21 cellular contexts compared by ENCODE assay signal in the genomic region with DNA sequence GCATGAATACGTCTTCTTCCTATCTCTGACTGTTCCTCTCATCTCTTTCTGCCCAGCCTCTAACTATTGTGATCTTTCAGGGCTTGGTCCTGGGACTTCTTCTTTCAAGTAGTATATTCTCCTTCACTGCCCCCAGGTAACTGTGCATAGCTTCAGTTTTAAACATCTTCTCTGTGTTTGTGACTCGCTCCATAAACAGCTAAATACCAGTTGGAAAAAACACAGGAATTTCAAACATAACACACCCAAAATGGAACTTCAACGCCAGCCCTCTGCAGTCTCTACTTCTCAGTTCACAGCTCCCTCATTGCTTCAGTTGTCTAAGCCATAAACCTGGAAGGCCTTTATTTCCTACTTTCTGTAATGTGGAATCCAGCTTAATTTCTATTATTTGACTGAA. TPM values are rescaled to one million over a fixed set of nuclear protein-coding genes. Genes with fewer than 3 reads are reported as not detected.
DNase-seq lines count a peak whose midpoint lies in the region; ATAC-seq and TF ChIP-seq lines count a peak whose summit lies in the region.
"Had no signal": no experiment of that assay in that cellular context is flagged by ENCODE, and none has a peak within 500 bp of the region (broad histone marks: within the 10 kb centered on the region; RNA-seq: fewer than 3 reads in every experiment).

No MANE protein-coding gene starts in this region.

- H3K27ac ChIP-seq in HCT116 (ENCODE audit: low read depth, low read length) (peak overlapping the region; percentile 5; the same call in 1 of the 2 replicates), RWPE2 (ENCODE audit: poor library complexity, severe bottlenecking) (peak overlapping the region; percentile 23), foreskin keratinocyte (no peak overlapping the region)

- H3K27me3 ChIP-seq in HCT116 (ENCODE audit: insufficient read depth, low read length) (no peaks in the 10 kb centered on the region), RWPE2 (ENCODE audit: insufficient read depth, poor library complexity, severe bottlenecking) (no peaks in the 10 kb centered on the region), foreskin keratinocyte (no peaks in the 10 kb centered on the region)

- no peak for TF ChIP-seq CTCF in HCT116 (IDR thresholded peaks at IDR 0.05 in 2 of 3, conservative IDR thresholded peaks at IDR 0.05 in 1 of 3; ENCODE audit: borderline replicate concordance in 1 of 3, insufficient read depth in 1 of 3, low read depth in 2 of 3, low read length in 2 of 3)
- TF ChIP-seq CTCF in RWPE2 (IDR thresholded peaks at IDR 0.05; ENCODE audit: poor library complexity, severe bottlenecking): no peak
- no peak for TF ChIP-seq CTCF in foreskin keratinocyte (conservative IDR thresholded peaks at IDR 0.05)

- intact Hi-C loops in HCT116 (cut with micrococcal nuclease): no loop called here

- H3K9ac ChIP-seq in HCT116 (ENCODE audit: low read length): no peak overlapping the region
- H3K9ac ChIP-seq: SK-N-SH had no signal

- ATAC-seq in HCT116 (no peak), RWPE2 (ENCODE audit: low read depth) (peak; percentile 83), foreskin keratinocyte (peak; percentile 49)

- POLR2A ChIA-PET in HCT116 (lab: Charles Lee): no interaction called here

- no TSS peak for BruUV-seq in HCT116 (replicated peaks; lab: Mats Ljungman, UMichigan)

- no peaks in the 10 kb centered on the region for H3K79me2 ChIP-seq in HCT116 (ENCODE audit: insufficient read depth, low read length)

- in situ Hi-C loops in KBM-7 (cut with MboI; ENCODE audit: low pct_unique_long_range_greater_than_20kb, low sequenced_read_pairs): no loop called here

- no peaks in the 10 kb centered on the region for H4K20me1 ChIP-seq in HCT116 (ENCODE audit: insufficient read depth)

- H3K4me1 ChIP-seq in HCT116 (ENCODE audit: control insufficient read depth in 1 of 2, insufficient read depth in 2 of 2, low read length in 2 of 2) (peaks cover 8 to 11% of the 10 kb centered on the region in 2 experiments; a peak in 3 of 4 replicates), RWPE2 (ENCODE audit: insufficient read depth, poor library complexity, severe bottlenecking) (peaks cover 7% of the 10 kb centered on the region), foreskin keratinocyte (no peaks in the 10 kb centered on the region)

- TF ChIP-seq RAD21 in HCT116 (IDR thresholded peaks at IDR 0.05; ENCODE audit: low read depth): no peak

- H3K4me3 ChIP-seq in HCT116 (replicated peaks in 1 of 2; ENCODE audit: low read depth in 1 of 2, low read length in 2 of 2) (no peak overlapping the region), RWPE2 (ENCODE audit: severe bottlenecking) (no peak overlapping the region)

- DNase-seq in AG08395 (ENCODE audit: low spot score): peak; percentile 8
- no peak for DNase-seq in HCT116 (ENCODE audit: low read depth, low spot score)
- DNase-seq in RWPE2 (ENCODE audit: low spot score): no peak
- peak; percentile 17 to 62 for DNase-seq in foreskin keratinocyte
- DNase-seq in KBM-7: no peak
- no peak for DNase-seq in NCI-H2107 treated with DMSO at 0.1 percent for 48 hours (lab: John Stamatoyannopoulos, UW; ENCODE audit: unreplicated experiment)
- DNase-seq in medulla oblongata (ENCODE audit: extremely low spot score): no peak
- DNase-seq in NCI-H1105 treated with DMSO at 0.1 percent for 48 hours (lab: John Stamatoyannopoulos, UW): no peak
- DNase-seq: C1 segment of cervical spinal cord; CD8-positive, alpha-beta memory T cell; H9; KG1; NCI-H1048; NCI-H146; NCI-H2081; NCI-H446 treated with DMSO at 0.1 percent for 48 hours; NCI-H69; NK-92 treated with Interleukin-12 subunit alpha and Interleukin-12 subunit beta, amount 100 ng/mL, for 24 hours; SHP77 treated with DMSO at 0.1 percent for 48 hours; SK-N-SH had no signal

- H3K9me3 ChIP-seq in HCT116 (ENCODE audit: control insufficient read depth in 1 of 2, insufficient read depth in 1 of 2, low read depth in 1 of 2, low read length in 2 of 2): no peaks in the 10 kb centered on the region
- no peaks in the 10 kb centered on the region for H3K9me3 ChIP-seq in RWPE2 (ENCODE audit: severe bottlenecking)
- H3K9me3 ChIP-seq: SK-N-SH had no signal

- peak overlapping the region; percentile 41 for H3K4me2 ChIP-seq in HCT116 (ENCODE audit: low read length)
- H3K4me2 ChIP-seq: SK-N-SH had no signal

- CTCF ChIA-PET in HCT116 (lab: Charles Lee): interaction anchor here (1.7 kb wide), 1 partner anchor 10 kb away, joined by 3 read pairs; no protein-coding TSS in a partner anchor

- H3K36me3 ChIP-seq in HCT116 (ENCODE audit: control insufficient read depth in 1 of 2, insufficient read depth in 2 of 2, low read length in 2 of 2) (0 out of 4 replicates have a peak, but pooled peaks cover 0 to 4% of the 10 kb centered on the region in 2 experiments), RWPE2 (ENCODE audit: low read depth) (no peaks in the 10 kb centered on the region; the same call in 1 of the 2 replicates)

- H2AFZ ChIP-seq in HCT116 (ENCODE audit: low read depth, low read length, poor library complexity, severe bottlenecking): no peak overlapping the region

- RAD21 ChIA-PET in HCT116 (lab: Charles Lee; ENCODE audit: low non-redundant PET in 1 of 2, low total read pairs in 2 of 2, uncharacterized antibody in 2 of 2, unreplicated experiment in 2 of 2): no interaction called here

- H3K9me2 ChIP-seq in HCT116 (ENCODE audit: insufficient read depth): no peaks in the 10 kb centered on the region
- H3K9me2 ChIP-seq: SK-N-SH had no signal

- no peak for TF ChIP-seq POLR2A in HCT116 (IDR thresholded peaks at IDR 0.05; ENCODE audit: borderline replicate concordance, extremely low read depth, insufficient read depth, insufficient read length)

TF ChIP-seq in HCT116, 20 proteins besides CTCF, POLR2A, EP300 and RAD21:
- TF ChIP-seq FOSL1 (IDR thresholded peaks at IDR 0.05; ENCODE audit: low read depth): no peak
- TF ChIP-seq EZH2phosphoT487 (IDR thresholded peaks at IDR 0.05; ENCODE audit: borderline replicate concordance): no peak
- TF ChIP-seq ELF1 (IDR thresholded peaks at IDR 0.05; ENCODE audit: borderline replicate concordance, low read depth): no peak
- no peak for TF ChIP-seq ZNF274 (IDR thresholded peaks at IDR 0.05; ENCODE audit: low read depth, low read length)
- TF ChIP-seq ZBTB33 (IDR thresholded peaks at IDR 0.05; ENCODE audit: extremely low read depth, insufficient replicate concordance, low read length): no peak
- TF ChIP-seq JUND (IDR thresholded peaks at IDR 0.05): no peak
- no peak for TF ChIP-seq SP1 (IDR thresholded peaks at IDR 0.05; ENCODE audit: low read depth)
- no peak for TF ChIP-seq CBX3 (IDR thresholded peaks at IDR 0.05; ENCODE audit: low read depth)
- TF ChIP-seq EGR1 (IDR thresholded peaks at IDR 0.05; ENCODE audit: low read depth): no peak
- TF ChIP-seq TCF7L2 (IDR thresholded peaks at IDR 0.05; ENCODE audit: borderline replicate concordance, extremely low read depth, insufficient read depth, insufficient read length): no peak
- TF ChIP-seq CEBPB (IDR thresholded peaks at IDR 0.05; ENCODE audit: low read depth): no peak
- TF ChIP-seq SIN3A (IDR thresholded peaks at IDR 0.05; ENCODE audit: low read depth): no peak
- TF ChIP-seq EZH2 (IDR thresholded peaks at IDR 0.05): no peak
TF ChIP-seq in HCT116: peak in this region for 0.

RNA-seq across cellular contexts. Expression of gene TRIML2, which starts 16.6 kb away (rescaled TPM):
- total RNA-seq in HCT116 (2021; ENCODE audit: unreplicated experiment): 6.3 TPM
- 2.7 and 3.8 TPM in 2 replicates for polyA plus RNA-seq in HCT116 (2012)
- total RNA-seq in foreskin keratinocyte: 18.7 and 53.0 TPM in 2 replicates
- 18.3 and 48.9 TPM in 2 replicates for polyA plus RNA-seq in foreskin keratinocyte
- total RNA-seq: CD8-positive, alpha-beta memory T cell had no signal
- polyA plus RNA-seq: CD8-positive, alpha-beta memory T cell; SK-N-SH had no signal

RNA-seq across cellular contexts. Expression of gene TRIML1, which starts 46.4 kb away (rescaled TPM):
- total RNA-seq in HCT116 (2021; ENCODE audit: unreplicated experiment) (not detected), foreskin keratinocyte (not detected in 2 replicates)
- not detected in 2 replicates for polyA plus RNA-seq in HCT116 (2012)
- polyA plus RNA-seq in foreskin keratinocyte: not detected in 2 replicates
- total RNA-seq: A673; CD8-positive, alpha-beta memory T cell; H9 had no signal
- polyA plus RNA-seq: CD8-positive, alpha-beta memory T cell; SK-N-SH had no signal

Comparison
In these comparisons a context has a peak if more than half of its experiments do, and no peak if none do; other contexts are left out.
1. DNase-seq: peak in AG08395 (single experiment) and foreskin keratinocyte (2 of 2); none in HCT116 (single experiment), RWPE2 (single experiment), KBM-7 (single experiment), NCI-H2107 treated with DMSO at 0.1 percent for 48 hours (single experiment), medulla oblongata (single experiment) and NCI-H1105 treated with DMSO at 0.1 percent for 48 hours (single experiment).